ENCODE assay signal across 15 cellular contexts in genomic region chr9:33137781-33138264, GRCh38. TPM values are rescaled to one million over a fixed set of nuclear protein-coding genes. Genes with fewer than 3 reads are reported as not detected.
A peak's percentile ranks its signal among the peaks of the same experiment; 100 is the strongest.
DNase-seq lines count a peak whose midpoint lies in the region; ATAC-seq and TF ChIP-seq lines count a peak whose summit lies in the region.
"Had no signal": no experiment of that assay in that cellular context is flagged by ENCODE, and none has a peak within 500 bp of the region (broad histone marks: within the 10 kb centered on the region; RNA-seq: fewer than 3 reads in every experiment).

No MANE protein-coding gene starts in this region.

- peaks cover 25% of the 10 kb centered on the region for H3K36me3 Mint-ChIP-seq in activated CD4-positive, alpha-beta T cell treated with anti-CD3 and anti-CD28 coated beads, Interleukin-2, amount 10 ng/mL, durations not matched to agents 7 days and 5 days (ENCODE audit: low read depth)
- H3K36me3 Mint-ChIP-seq in activated CD4-positive, alpha-beta memory T cell treated with anti-CD3 and anti-CD28 coated beads for 36 hours, result peaks cover 24% of the 10 kb centered on the region

- no peak for DNase-seq in activated CD4-positive, alpha-beta T cell treated with anti-CD3 and anti-CD28 coated beads, Interleukin-2, amount 10 ng/mL, durations not matched to agents 7 days and 5 days
- DNase-seq in activated CD4-positive, alpha-beta T cell treated with anti-CD3 and anti-CD28 coated beads for 1 hour, result no peak
- DNase-seq in activated CD4-positive, alpha-beta memory T cell treated with anti-CD3 and anti-CD28 coated beads for 36 hours, result no peak
- DNase-seq in osteoblast (ENCODE audit: insufficient read length, low spot score, missing footprints) (peak; percentile 59), head of caudate nucleus (no peak), foreskin keratinocyte (no peak), glomerular visceral epithelial cell (ENCODE audit: extremely low spot score) (no peak)
- DNase-seq: brain microvascular endothelial cell, NCI-H146, NCI-H69, occipital lobe, upper lobe of right lung had no signal

- peaks cover 65% of the 10 kb centered on the region for H3K4me1 Mint-ChIP-seq in activated CD4-positive, alpha-beta T cell treated with anti-CD3 and anti-CD28 coated beads, Interleukin-2, amount 10 ng/mL, durations not matched to agents 7 days and 5 days
- peaks cover 74% of the 10 kb centered on the region for H3K4me1 Mint-ChIP-seq in activated CD4-positive, alpha-beta memory T cell treated with anti-CD3 and anti-CD28 coated beads for 36 hours (ENCODE audit: low read depth)

- POLR2A ChIA-PET in activated CD4-positive, alpha-beta T cell treated with anti-CD3 and anti-CD28 coated beads, Interleukin-2, amount 10 ng/mL, durations not matched to agents 7 days and 5 days (lab: Charles Lee), result no interaction called here
- POLR2A ChIA-PET in activated CD4-positive, alpha-beta memory T cell treated with anti-CD3 and anti-CD28 coated beads for 36 hours (lab: Charles Lee), result interaction anchor here (1.8 kb wide), 1 partner anchor 23 kb away, joined by 8 read pairs; no protein-coding TSS in a partner anchor

- TF ChIP-seq CTCF in osteoblast (IDR thresholded peaks at IDR 0.05; ENCODE audit: extremely low read depth, low read depth, low read length) (no peak), foreskin keratinocyte (conservative IDR thresholded peaks at IDR 0.05) (no peak)

- H3K9me3 ChIP-seq in osteoblast (ENCODE audit: low read depth, low read length), result no peaks in the 10 kb centered on the region
- H3K9me3 ChIP-seq: left lung, upper lobe of right lung had no signal

- no peaks in the 10 kb centered on the region for H3K27me3 Mint-ChIP-seq in activated CD4-positive, alpha-beta T cell treated with anti-CD3 and anti-CD28 coated beads, Interleukin-2, amount 10 ng/mL, durations not matched to agents 7 days and 5 days
- no peaks in the 10 kb centered on the region for H3K27me3 Mint-ChIP-seq in activated CD4-positive, alpha-beta memory T cell treated with anti-CD3 and anti-CD28 coated beads for 36 hours

- peaks cover 65% of the 10 kb centered on the region for H4K20me1 ChIP-seq in osteoblast (ENCODE audit: insufficient read depth, low read length)

- H3K4me1 ChIP-seq in osteoblast (ENCODE audit: insufficient read depth, low read length) (peaks cover 41% of the 10 kb centered on the region), foreskin keratinocyte (peaks cover 8% of the 10 kb centered on the region)

- H3K27ac ChIP-seq in osteoblast (ENCODE audit: low read depth, low read length) (no peak overlapping the region), foreskin keratinocyte (no peak overlapping the region)
- H3K27ac ChIP-seq: brain microvascular endothelial cell had no signal

- no peak overlapping the region for H2AFZ ChIP-seq in osteoblast (ENCODE audit: low read length)

- no peak overlapping the region for H3K4me3 ChIP-seq in osteoblast (ENCODE audit: insufficient read depth, low read length)
- H3K4me3 ChIP-seq: left lung, upper lobe of right lung had no signal

- intact Hi-C loops in activated CD4-positive, alpha-beta memory T cell treated with anti-CD3 and anti-CD28 coated beads for 36 hours (cut with micrococcal nuclease), result loop anchor here (1.0 kb wide), 1 partner anchor 29 kb away; the partner anchor contains the start of gene B4GALT1
- intact Hi-C loops in head of caudate nucleus (cut with DNase I), result no loop called here

- peaks cover 98% of the 10 kb centered on the region for H3K79me2 ChIP-seq in osteoblast (ENCODE audit: insufficient read depth, low read length)

- H3K4me2 ChIP-seq in osteoblast (ENCODE audit: insufficient read depth, low read length), result no peak overlapping the region

- ATAC-seq in GM21367 (IDR thresholded peaks at IDR 0.05; ENCODE audit: unreplicated experiment) (peak; percentile 30), foreskin keratinocyte (no peak)
- ATAC-seq: HCT116, left lung, upper lobe of right lung had no signal

- H3K9me3 Mint-ChIP-seq in activated CD4-positive, alpha-beta T cell treated with anti-CD3 and anti-CD28 coated beads, Interleukin-2, amount 10 ng/mL, durations not matched to agents 7 days and 5 days, result no peaks in the 10 kb centered on the region
- no peaks in the 10 kb centered on the region for H3K9me3 Mint-ChIP-seq in activated CD4-positive, alpha-beta memory T cell treated with anti-CD3 and anti-CD28 coated beads for 36 hours

- no peak overlapping the region for H3K4me3 Mint-ChIP-seq in activated CD4-positive, alpha-beta T cell treated with anti-CD3 and anti-CD28 coated beads, Interleukin-2, amount 10 ng/mL, durations not matched to agents 7 days and 5 days
- no peak overlapping the region for H3K4me3 Mint-ChIP-seq in activated CD4-positive, alpha-beta memory T cell treated with anti-CD3 and anti-CD28 coated beads for 36 hours

- H3K27ac Mint-ChIP-seq in activated CD4-positive, alpha-beta T cell treated with anti-CD3 and anti-CD28 coated beads, Interleukin-2, amount 10 ng/mL, durations not matched to agents 7 days and 5 days, result peak overlapping the region; percentile 50
- H3K27ac Mint-ChIP-seq in activated CD4-positive, alpha-beta memory T cell treated with anti-CD3 and anti-CD28 coated beads for 36 hours, result peak overlapping the region; percentile 65

- CTCF ChIA-PET in activated CD4-positive, alpha-beta T cell treated with anti-CD3 and anti-CD28 coated beads, Interleukin-2, amount 10 ng/mL, durations not matched to agents 7 days and 5 days (lab: Charles Lee), result interaction anchor here (1.4 kb wide), 1 partner anchor 20 kb away, joined by 3 read pairs; no protein-coding TSS in a partner anchor
- CTCF ChIA-PET in activated CD4-positive, alpha-beta memory T cell treated with anti-CD3 and anti-CD28 coated beads for 36 hours (lab: Charles Lee), result interaction anchor here (1.1 kb wide), 1 partner anchor 22 kb away, joined by 3 read pairs; no protein-coding TSS in a partner anchor

- peaks cover 24% of the 10 kb centered on the region for H3K36me3 ChIP-seq in osteoblast (ENCODE audit: insufficient read depth, low read length)

- H3K27me3 ChIP-seq in osteoblast (ENCODE audit: insufficient read depth, low read length), result no peaks in the 10 kb centered on the region
- no peaks in the 10 kb centered on the region for H3K27me3 ChIP-seq in foreskin keratinocyte
- H3K27me3 ChIP-seq: brain microvascular endothelial cell, left lung, upper lobe of right lung had no signal

RNA-seq across cellular contexts. Expression of gene B4GALT1, which starts 29.3 kb away (rescaled TPM):
- 10 to 100 TPM; 38.8 to 42.4 TPM for total RNA-seq in activated CD4-positive, alpha-beta T cell treated with anti-CD3 and anti-CD28 coated beads, Interleukin-2, amount 10 ng/mL, durations not matched to agents 7 days and 5 days
- total RNA-seq in activated CD4-positive, alpha-beta memory T cell treated with anti-CD3 and anti-CD28 coated beads for 36 hours, result 10 to 100 TPM; 76.6 to 78.0 TPM
- total RNA-seq in osteoblast (63.7 and 76.3 TPM in 2 replicates), foreskin keratinocyte (61.8 and 83.6 TPM in 2 replicates)
- polyA plus RNA-seq in foreskin keratinocyte, result 55.4 and 62.0 TPM in 2 replicates
